In genomic region chr10:113128450-113129105, GRCh38 we compare ENCODE assay signal across 18 cellular contexts.
A peak's percentile ranks its signal among the peaks of the same experiment; 100 is the strongest.
DNase-seq lines count a peak whose midpoint lies in the region; ATAC-seq and TF ChIP-seq lines count a peak whose summit lies in the region.
"Had no signal": no experiment of that assay in that cellular context is flagged by ENCODE, and none has a peak within 500 bp of the region (broad histone marks: within the 10 kb centered on the region; RNA-seq: fewer than 3 reads in every experiment).

No MANE protein-coding gene starts in this region.

- peaks cover 85% of the 10 kb centered on the region for H3K4me1 Mint-ChIP-seq in GM23338
- peaks cover 84% of the 10 kb centered on the region for H3K4me1 Mint-ChIP-seq in brain

- in situ Hi-C loops in gastrocnemius medialis (cut with MboI; ENCODE audit: low sequenced_read_pairs in 4 of 4): loop anchor here in 3 of 4 donors (10.0 to 25.0 kb wide), 4 partner anchors 259 to 566 kb away; no protein-coding TSS in a partner anchor

- intact Hi-C loops in gastrocnemius medialis (cut with DNase I; ENCODE audit: low total_unique reads): loop anchor here (5.0 kb wide), 2 partner anchors 176 to 406 kb away; partner anchors contain the start of gene TCF7L2

- H3K36me3 Mint-ChIP-seq in GM23338 (ENCODE audit: low read depth) (no peaks in the 10 kb centered on the region), brain (no peaks in the 10 kb centered on the region)
- H3K36me3 Mint-ChIP-seq: naive B cell had no signal

- TF ChIP-seq POLR2A in gastrocnemius medialis (IDR thresholded peaks at IDR 0.05): no peak
- no peak for TF ChIP-seq POLR2A in Peyer's patch (IDR thresholded peaks at IDR 0.05)

- H2AFZ ChIP-seq in GM23338: no peak overlapping the region

- H3K9me3 Mint-ChIP-seq in GM23338 (no peaks in the 10 kb centered on the region), brain (peaks cover 0 to 2% (median 0%) of the 10 kb centered on the region in 5 experiments)
- H3K9me3 Mint-ChIP-seq: activated CD4-positive, alpha-beta T cell treated with anti-CD3 and anti-CD28 coated beads, Interleukin-2, amount 10 ng/mL, durations not matched to agents 24 days and 14 days; naive B cell had no signal

- no peak for TF ChIP-seq CTCF in GM23338 (conservative IDR thresholded peaks at IDR 0.05; ENCODE audit: low read depth in 2 of 2)
- no peak for TF ChIP-seq CTCF in brain (conservative IDR thresholded peaks at IDR 0.05)
- no peak for TF ChIP-seq CTCF in gastrocnemius medialis (IDR thresholded peaks at IDR 0.05 in 4 of 5, conservative IDR thresholded peaks at IDR 0.05 in 1 of 5)
- no peak for TF ChIP-seq CTCF in Peyer's patch (IDR thresholded peaks at IDR 0.05)

- H3K27ac Mint-ChIP-seq in GM23338 (no peak overlapping the region), brain (peak overlapping the region in 3 of 5 experiments; percentile 19 to 63 (median 38))
- H3K27ac Mint-ChIP-seq: activated CD4-positive, alpha-beta T cell treated with anti-CD3 and anti-CD28 coated beads, Interleukin-2, amount 10 ng/mL, durations not matched to agents 24 days and 14 days; B cell had no signal

- H3K4me3 ChIP-seq in GM23338 (peak overlapping the region; percentile 48), gastrocnemius medialis (peak overlapping the region in 1 of 4 donors; percentile 26), Peyer's patch (no peak overlapping the region), MG63 (no peak overlapping the region)

- H3K79me2 ChIP-seq in GM23338 (replicated peaks; ENCODE audit: insufficient read depth): peaks cover 95% of the 10 kb centered on the region

- H3K4me2 ChIP-seq in GM23338: peak overlapping the region; percentile 81

- H3K4me3 Mint-ChIP-seq in GM23338: peak overlapping the region; percentile 75
- H3K4me3 Mint-ChIP-seq in brain: peak overlapping the region; percentile 0 to 81 (median 71)
- H3K4me3 Mint-ChIP-seq: activated CD4-positive, alpha-beta T cell treated with anti-CD3 and anti-CD28 coated beads, Interleukin-2, amount 10 ng/mL, durations not matched to agents 24 days and 14 days; B cell had no signal

- no peak for DNase-seq in GM23338 (ENCODE audit: low spot score)
- peak; percentile 58 for DNase-seq in islet precursor cell
- DNase-seq in gastrocnemius medialis: no peak
- no peak for DNase-seq in Peyer's patch
- no peak for DNase-seq in MG63
- DNase-seq in cortex of kidney (lab: John Stamatoyannopoulos, UW): no peak
- DNase-seq: activated CD4-positive, alpha-beta T cell treated with anti-CD3 and anti-CD28 coated beads, Interleukin-2, amount 10 ng/mL, durations not matched to agents 24 days and 14 days; activated naive CD4-positive, alpha-beta T cell treated with Interleukin-2 at 50 U/mL for 16 hours; MM.1S; naive B cell; NCI-H2029 treated with DMSO at 0.1 percent for 48 hours; NCI-H510A; stimulated activated CD4-positive, alpha-beta T cell treated with anti-CD3 and anti-CD28 coated beads, Interleukin-2, amount 100 ng/mL, for 24 hours; substantia nigra had no signal

- H3K27me3 Mint-ChIP-seq in GM23338 (ENCODE audit: insufficient read depth, low read depth, poor library complexity) (peaks cover 19% of the 10 kb centered on the region), brain (peaks cover 62% of the 10 kb centered on the region)

- peaks cover 92% of the 10 kb centered on the region for H3K4me1 ChIP-seq in GM23338 (ENCODE audit: insufficient read depth)
- peaks cover 8 to 11% of the 10 kb centered on the region in 2 donors for H3K4me1 ChIP-seq in gastrocnemius medialis
- H3K4me1 ChIP-seq in Peyer's patch: peaks cover 0 to 20% (median 0%) of the 10 kb centered on the region in 4 donors

- peak overlapping the region; percentile 46 for H3K27ac ChIP-seq in GM23338 (ENCODE audit: low read depth)
- peak overlapping the region; percentile 8 to 55 (median 48) for H3K27ac ChIP-seq in gastrocnemius medialis
- no peak overlapping the region for H3K27ac ChIP-seq in Peyer's patch

- 0 out of 2 replicates have a peak, but pooled peaks cover 3% of the 10 kb centered on the region for H3F3A ChIP-seq in GM23338 (replicated peaks; ENCODE audit: low read depth)

- ATAC-seq in GM23338 (no peak; the same call in 2 of the 3 replicates), gastrocnemius medialis (no peak), GM18909 (IDR thresholded peaks at IDR 0.05; ENCODE audit: poor library complexity, unreplicated experiment) (no peak)
- ATAC-seq: left lobe of liver had no signal

- H3K36me3 ChIP-seq in GM23338 (ENCODE audit: insufficient read depth) (no peaks in the 10 kb centered on the region), gastrocnemius medialis (no peaks in the 10 kb centered on the region), Peyer's patch (no peaks in the 10 kb centered on the region), MG63 (no peaks in the 10 kb centered on the region)

- no peaks in the 10 kb centered on the region for H3K9me3 ChIP-seq in gastrocnemius medialis
- H3K9me3 ChIP-seq in Peyer's patch: no peaks in the 10 kb centered on the region
- no peaks in the 10 kb centered on the region for H3K9me3 ChIP-seq in MG63

- peaks cover 35% of the 10 kb centered on the region for H4K20me1 ChIP-seq in GM23338 (replicated peaks; ENCODE audit: insufficient read depth)

- H3K27me3 ChIP-seq in GM23338 (ENCODE audit: insufficient read depth): no peaks in the 10 kb centered on the region
- no peaks in the 10 kb centered on the region for H3K27me3 ChIP-seq in gastrocnemius medialis
- H3K27me3 ChIP-seq in Peyer's patch: no peaks in the 10 kb centered on the region
- no peaks in the 10 kb centered on the region for H3K27me3 ChIP-seq in MG63

- H3K9me2 ChIP-seq in GM23338 (ENCODE audit: insufficient read depth): no peaks in the 10 kb centered on the region

TF ChIP-seq in GM23338, 12 proteins besides CTCF, POLR2A, EP300 and RAD21 (continues in another document):
- TF ChIP-seq EZH2phosphoT487 (IDR thresholded peaks at IDR 0.05; ENCODE audit: unreplicated experiment) (no peak), EZH2 (IDR thresholded peaks at IDR 0.05; ENCODE audit: low read depth, unreplicated experiment) (no peak), STAT1 (IDR thresholded peaks at IDR 0.05; ENCODE audit: unreplicated experiment) (no peak), ZNF462 (CRISPR knock-in tag; IDR thresholded peaks at IDR 0.05) (no peak), ZNF331 (CRISPR knock-in tag; IDR thresholded peaks at IDR 0.05; ENCODE audit: low read depth) (no peak), CREB1 (CRISPR knock-in tag; IDR thresholded peaks at IDR 0.05; ENCODE audit: low read depth) (no peak), NANOG (IDR thresholded peaks at IDR 0.05; ENCODE audit: borderline replicate concordance) (no peak), ZNF114 (CRISPR knock-in tag; IDR thresholded peaks at IDR 0.05) (no peak), JUNB (IDR thresholded peaks at IDR 0.05; ENCODE audit: unreplicated experiment) (no peak)

Comparison
In these comparisons a context has a peak if more than half of its experiments do, and no peak if none do; other contexts are left out.
1. H3K27ac ChIP-seq: peak in GM23338 (single experiment) and gastrocnemius medialis (4 of 4); none in Peyer's patch (0 of 4).